In genomic region chr1:17929224-17929623, GRCh38 we compare ENCODE assay signal across 16 cellular contexts.
DNase-seq lines count a peak whose midpoint lies in the region; ATAC-seq lines count a peak whose summit lies in the region.
"Had no signal": no experiment of that assay in that cellular context is flagged by ENCODE, and none has a peak within 500 bp of the region (broad histone marks: within the 10 kb centered on the region; RNA-seq: fewer than 3 reads in every experiment).

No MANE protein-coding gene starts in this region.

- ATAC-seq in GM19397 (IDR thresholded peaks at IDR 0.05; ENCODE audit: unreplicated experiment): no peak
- ATAC-seq: K562 had no signal

- DNase-seq in DMS79 treated with DMSO at 0.1 percent for 48 hours (lab: John Stamatoyannopoulos, UW) (peak; percentile 42), DMS79 (lab: John Stamatoyannopoulos, UW) (no peak), NCI-H2196 (lab: John Stamatoyannopoulos, UW; ENCODE audit: unreplicated experiment) (peak; percentile 10), NCI-H2196 treated with DMSO at 0.1 percent for 48 hours (lab: John Stamatoyannopoulos, UW; ENCODE audit: unreplicated experiment) (no peak), NCI-H345 (lab: John Stamatoyannopoulos, UW) (peak; percentile 43), posterior vena cava (ENCODE audit: low spot score) (peak; percentile 65), NCI-H510A (lab: John Stamatoyannopoulos, UW) (no peak)
- DNase-seq: ACHN; C1 segment of cervical spinal cord; Calu3; CD4-positive, alpha-beta T cell; DMS153; GOT3; HFFc6 had no signal

- intact Hi-C loops in posterior vena cava (cut with DNase I): loop anchor here in 1 of 2 donors (10.0 kb wide), 1 partner anchor 166 kb away; no protein-coding TSS in a partner anchor

Comparison
In these comparisons a context has a peak if more than half of its experiments do, and no peak if none do; other contexts are left out.
1. DNase-seq: peak in DMS79 treated with DMSO at 0.1 percent for 48 hours (single experiment), NCI-H2196 (single experiment), NCI-H345 (single experiment) and posterior vena cava (single experiment); none in DMS79 (single experiment), NCI-H2196 treated with DMSO at 0.1 percent for 48 hours (single experiment) and NCI-H510A (single experiment).